Comparison of ENCODE assay signal across 27 cellular contexts in genomic region chr6:111474771-111475170, GRCh38.
"Had no signal": no experiment of that assay in that cellular context is flagged by ENCODE, and none has a peak within 500 bp of the region (broad histone marks: within the 10 kb centered on the region; RNA-seq: fewer than 3 reads in every experiment).

No MANE protein-coding gene starts in this region.

- H3K9me3 ChIP-seq: adrenal gland, body of pancreas, breast epithelium, MG63, Peyer's patch had no signal

- H3K27ac ChIP-seq: adrenal gland, body of pancreas, breast epithelium, Peyer's patch had no signal

- H3K4me3 Mint-ChIP-seq: activated CD4-positive, alpha-beta T cell treated with anti-CD3 and anti-CD28 coated beads, Interleukin-2, amount 10 ng/mL, durations not matched to agents 24 days and 14 days; activated CD8-positive, alpha-beta T cell treated with anti-CD3 and anti-CD28 coated beads for 36 hours; activated naive CD8-positive, alpha-beta T cell treated with anti-CD3 and anti-CD28 coated beads, Interleukin-2, amount 10 ng/mL, durations not matched to agents 7 days and 5 days; activated T-cell treated with anti-CD3 and anti-CD28 coated beads, Interleukin-2, amount 50 U/mL, for 72 hours; activated T-helper 17 cell treated with anti-CD3 and anti-CD28 coated beads, Interleukin-2, amount 50 U/mL, for 72 hours had no signal

- H3K27ac Mint-ChIP-seq: activated CD4-positive, alpha-beta T cell treated with anti-CD3 and anti-CD28 coated beads, Interleukin-2, amount 10 ng/mL, durations not matched to agents 24 days and 14 days; activated CD8-positive, alpha-beta T cell treated with anti-CD3 and anti-CD28 coated beads for 36 hours; activated naive CD8-positive, alpha-beta T cell treated with anti-CD3 and anti-CD28 coated beads, Interleukin-2, amount 10 ng/mL, durations not matched to agents 7 days and 5 days; activated T-cell treated with anti-CD3 and anti-CD28 coated beads, Interleukin-2, amount 50 U/mL, for 72 hours; activated T-helper 17 cell treated with anti-CD3 and anti-CD28 coated beads, Interleukin-2, amount 50 U/mL, for 72 hours had no signal

- H3K9me3 Mint-ChIP-seq: activated CD4-positive, alpha-beta T cell treated with anti-CD3 and anti-CD28 coated beads, Interleukin-2, amount 10 ng/mL, durations not matched to agents 24 days and 14 days; activated CD8-positive, alpha-beta T cell treated with anti-CD3 and anti-CD28 coated beads for 36 hours; activated naive CD8-positive, alpha-beta T cell treated with anti-CD3 and anti-CD28 coated beads, Interleukin-2, amount 10 ng/mL, durations not matched to agents 7 days and 5 days; activated T-cell treated with anti-CD3 and anti-CD28 coated beads, Interleukin-2, amount 50 U/mL, for 72 hours; activated T-helper 17 cell treated with anti-CD3 and anti-CD28 coated beads, Interleukin-2, amount 50 U/mL, for 72 hours had no signal

- ATAC-seq: activated CD8-positive, alpha-beta T cell treated with anti-CD3 and anti-CD28 coated beads for 36 hours; activated T-cell treated with anti-CD3 and anti-CD28 coated beads, Interleukin-2, amount 50 U/mL, for 72 hours; activated T-helper 17 cell treated with anti-CD3 and anti-CD28 coated beads, Interleukin-2, amount 50 U/mL, for 72 hours; body of pancreas; PC-3 had no signal

- H3K4me3 ChIP-seq: adrenal gland, body of pancreas, breast epithelium, MG63, Peyer's patch had no signal

- H3K27me3 ChIP-seq: adrenal gland, body of pancreas, breast epithelium, MG63, Peyer's patch had no signal

- DNase-seq: activated CD4-positive, alpha-beta T cell treated with anti-CD3 and anti-CD28 coated beads, Interleukin-2, amount 10 ng/mL, durations not matched to agents 24 days and 14 days; activated CD4-positive, alpha-beta T cell treated with anti-CD3 and anti-CD28 coated beads, Interleukin-2, amount 50 U/mL, for 4 hours; activated CD8-positive, alpha-beta T cell treated with anti-CD3 and anti-CD28 coated beads for 36 hours; activated effector memory CD4-positive, alpha-beta T cell treated with anti-CD3 and anti-CD28 coated beads, Interleukin-2, amount 50 U/mL, for 16 hours; activated naive CD4-positive, alpha-beta T cell; activated naive CD4-positive, alpha-beta T cell treated with anti-CD3 and anti-CD28 coated beads, Interleukin-2, amount 50 U/mL, for 16 hours; activated naive CD8-positive, alpha-beta T cell treated with anti-CD3 and anti-CD28 coated beads, Interleukin-2, amount 10 ng/mL, durations not matched to agents 7 days and 5 days; activated T-cell treated with anti-CD3 and anti-CD28 coated beads, Interleukin-2, amount 50 U/mL, for 1 hour; activated T-cell treated with anti-CD3 and anti-CD28 coated beads, Interleukin-2, amount 50 U/mL, for 72 hours; adrenal gland; body of pancreas; MG63; NCI-H1048; NCI-H1105 treated with DMSO at 0.1 percent for 48 hours; NCI-H1436; NCI-H1694; NCI-H1930; NCI-H2081 treated with DMSO at 0.1 percent for 48 hours; NCI-H226; NCI-H446 treated with DMSO at 0.1 percent for 48 hours; NCI-H524; PC-3; Peyer's patch; RPMI8226; SHP77 treated with DMSO at 0.1 percent for 48 hours had no signal

- H3K27me3 Mint-ChIP-seq: activated CD4-positive, alpha-beta T cell treated with anti-CD3 and anti-CD28 coated beads, Interleukin-2, amount 10 ng/mL, durations not matched to agents 24 days and 14 days; activated CD8-positive, alpha-beta T cell treated with anti-CD3 and anti-CD28 coated beads for 36 hours; activated naive CD8-positive, alpha-beta T cell treated with anti-CD3 and anti-CD28 coated beads, Interleukin-2, amount 10 ng/mL, durations not matched to agents 7 days and 5 days; activated T-helper 17 cell treated with anti-CD3 and anti-CD28 coated beads, Interleukin-2, amount 50 U/mL, for 72 hours had no signal

- H3K36me3 ChIP-seq: adrenal gland, breast epithelium, Peyer's patch had no signal
